ENCODE assay signal across 18 cellular contexts in the genomic region with DNA sequence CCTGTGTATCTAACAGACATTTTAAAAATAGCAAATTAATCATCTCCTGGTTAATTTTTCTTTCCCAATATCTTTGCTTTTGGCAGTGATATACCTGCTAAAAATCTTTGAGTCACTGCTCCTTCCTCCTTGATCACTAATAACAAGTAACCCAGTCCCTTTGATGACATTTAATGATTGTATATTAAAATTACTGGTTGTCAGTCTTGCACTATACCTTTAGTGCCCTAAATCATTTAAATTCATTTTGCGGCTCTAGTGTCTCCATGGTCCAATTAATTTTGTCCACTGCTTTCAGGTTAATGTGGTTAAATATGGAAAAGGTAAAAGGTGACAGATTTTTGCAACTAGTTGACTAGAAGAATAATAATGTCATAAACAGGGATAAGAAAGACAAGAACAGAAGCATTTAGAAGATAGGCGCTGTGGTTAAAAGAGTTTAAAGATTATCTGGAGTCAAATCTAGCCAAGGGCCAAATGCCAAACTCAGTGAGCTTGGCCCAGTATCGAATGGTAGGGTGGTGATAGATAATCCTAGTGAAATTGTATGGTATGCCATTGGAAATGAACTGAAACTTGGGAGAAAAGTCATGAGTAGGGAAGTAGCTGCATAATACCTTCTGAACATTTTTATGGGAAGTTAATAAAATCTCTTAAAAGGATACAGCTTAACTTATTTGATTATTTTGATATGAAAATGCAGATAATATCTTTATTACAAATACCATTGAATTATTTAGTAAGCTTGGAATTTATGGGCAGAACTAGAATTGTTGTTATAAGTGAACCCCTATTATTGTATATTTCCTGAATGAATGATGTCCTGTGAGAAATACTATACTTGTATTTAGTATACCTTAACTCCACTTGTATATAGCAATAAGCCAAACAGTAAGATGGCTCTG.
DNase-seq lines count a peak whose midpoint lies in the region; ATAC-seq, FAIRE-seq and TF ChIP-seq lines count a peak whose summit lies in the region.
"Had no signal": no experiment of that assay in that cellular context is flagged by ENCODE, and none has a peak within 500 bp of the region (broad histone marks: within the 10 kb centered on the region; RNA-seq: fewer than 3 reads in every experiment).

No MANE protein-coding gene starts in this region.

- in situ Hi-C loops in GM13976 (cut with MboI; ENCODE audit: low sequenced_read_pairs, unreplicated experiment): no loop called here

- intact Hi-C loops in activated T-helper 2 cell treated with anti-CD3 and anti-CD28 coated beads, Interferon-gamma antibody, Interleukin-2, Interleukin-4, amounts not matched to agents 10 μg/mL and 5 μg/mL and 100 μg/mL, durations not matched to agents 14 hours and 24 hours and 36 hours (cut with micrococcal nuclease): loop anchor here (5.0 kb wide), 1 partner anchor 135 kb away; no protein-coding TSS in a partner anchor
- intact Hi-C loops in natural killer cell (cut with micrococcal nuclease): no loop called here

- DNase-seq in GM12892 (ENCODE audit: insufficient read length) (no peak), HTR-8/SVneo (ENCODE audit: insufficient read length, low spot score) (no peak), natural killer cell (no peak), GF-D8 (lab: John Stamatoyannopoulos, UW) (no peak), GM13976 (ENCODE audit: low spot score) (no peak)
- no peak for DNase-seq in activated T-helper 2 cell treated with anti-CD3 and anti-CD28 coated beads, Interferon-gamma antibody, Interleukin-2, Interleukin-4, amounts not matched to agents 10 μg/mL and 5 μg/mL and 100 μg/mL, durations not matched to agents 14 hours and 24 hours and 36 hours (ENCODE audit: low spot score)
- DNase-seq: activated CD4-positive, alpha-beta memory T cell treated with anti-CD3 and anti-CD28 coated beads, Interleukin-2, amount 10 ng/mL, durations not matched to agents 7 days and 5 days; activated effector memory CD4-positive, alpha-beta T cell treated with Interleukin-2 at 50 U/mL for 16 hours; cortex of kidney; GOT3; KBM-7; NCI-H1105; NCI-H2107; NCI-H526 treated with DMSO at 0.1 percent for 48 hours; pancreas; stimulated activated CD4-positive, alpha-beta T cell treated with anti-CD3 and anti-CD28 coated beads, Interleukin-4, amount 100 ng/mL, for 24 hours; tibial artery had no signal

- ATAC-seq in natural killer cell: no peak
- ATAC-seq in GM21367 (IDR thresholded peaks at IDR 0.05; ENCODE audit: unreplicated experiment): no peak
- ATAC-seq: pancreas had no signal

- H3K27me3 Mint-ChIP-seq in activated T-helper 2 cell treated with anti-CD3 and anti-CD28 coated beads, Interferon-gamma antibody, Interleukin-2, Interleukin-4, amounts not matched to agents 10 μg/mL and 5 μg/mL and 100 μg/mL, durations not matched to agents 14 hours and 24 hours and 36 hours (ENCODE audit: low read depth): no peaks in the 10 kb centered on the region
- no peaks in the 10 kb centered on the region for H3K27me3 Mint-ChIP-seq in natural killer cell (ENCODE audit: low read depth in 2 of 2)
- H3K27me3 Mint-ChIP-seq: activated CD4-positive, alpha-beta memory T cell treated with anti-CD3 and anti-CD28 coated beads, Interleukin-2, amount 10 ng/mL, durations not matched to agents 7 days and 5 days had no signal

- TF ChIP-seq CTCF in natural killer cell (IDR thresholded peaks at IDR 0.05): no peak
- TF ChIP-seq CTCF in GM13976 (IDR thresholded peaks at IDR 0.05; ENCODE audit: borderline replicate concordance, control extremely low read depth, extremely low read depth, insufficient read depth, missing control alignments): no peak

- no peak overlapping the region for H3K4me3 Mint-ChIP-seq in activated T-helper 2 cell treated with anti-CD3 and anti-CD28 coated beads, Interferon-gamma antibody, Interleukin-2, Interleukin-4, amounts not matched to agents 10 μg/mL and 5 μg/mL and 100 μg/mL, durations not matched to agents 14 hours and 24 hours and 36 hours (ENCODE audit: low read depth)
- H3K4me3 Mint-ChIP-seq in natural killer cell: no peak overlapping the region
- H3K4me3 Mint-ChIP-seq: activated CD4-positive, alpha-beta memory T cell treated with anti-CD3 and anti-CD28 coated beads, Interleukin-2, amount 10 ng/mL, durations not matched to agents 7 days and 5 days had no signal

- peak overlapping the region; percentile 82 for H3K27ac Mint-ChIP-seq in activated T-helper 2 cell treated with anti-CD3 and anti-CD28 coated beads, Interferon-gamma antibody, Interleukin-2, Interleukin-4, amounts not matched to agents 10 μg/mL and 5 μg/mL and 100 μg/mL, durations not matched to agents 14 hours and 24 hours and 36 hours
- H3K27ac Mint-ChIP-seq in natural killer cell: peak overlapping the region; percentile 5 to 56
- H3K27ac Mint-ChIP-seq: activated CD4-positive, alpha-beta memory T cell treated with anti-CD3 and anti-CD28 coated beads, Interleukin-2, amount 10 ng/mL, durations not matched to agents 7 days and 5 days had no signal

- H3K36me3 Mint-ChIP-seq in activated T-helper 2 cell treated with anti-CD3 and anti-CD28 coated beads, Interferon-gamma antibody, Interleukin-2, Interleukin-4, amounts not matched to agents 10 μg/mL and 5 μg/mL and 100 μg/mL, durations not matched to agents 14 hours and 24 hours and 36 hours (ENCODE audit: low read depth): peaks cover 65% of the 10 kb centered on the region
- H3K36me3 Mint-ChIP-seq in natural killer cell: peaks cover 10% of the 10 kb centered on the region

- H3K9me3 Mint-ChIP-seq in activated T-helper 2 cell treated with anti-CD3 and anti-CD28 coated beads, Interferon-gamma antibody, Interleukin-2, Interleukin-4, amounts not matched to agents 10 μg/mL and 5 μg/mL and 100 μg/mL, durations not matched to agents 14 hours and 24 hours and 36 hours: peaks cover 17% of the 10 kb centered on the region
- no peaks in the 10 kb centered on the region for H3K9me3 Mint-ChIP-seq in natural killer cell

- FAIRE-seq in GM12892 (lab: Jason Lieb, UNC) (peak; percentile 42), HTR-8/SVneo (lab: Jason Lieb, UNC) (peak; percentile 90)
- FAIRE-seq: pancreas had no signal

- peaks cover 29% of the 10 kb centered on the region for H3K4me1 Mint-ChIP-seq in activated T-helper 2 cell treated with anti-CD3 and anti-CD28 coated beads, Interferon-gamma antibody, Interleukin-2, Interleukin-4, amounts not matched to agents 10 μg/mL and 5 μg/mL and 100 μg/mL, durations not matched to agents 14 hours and 24 hours and 36 hours (ENCODE audit: low read depth)
- peaks cover 12 to 14% of the 10 kb centered on the region in 2 donors for H3K4me1 Mint-ChIP-seq in natural killer cell

- no peak for TF ChIP-seq POLR2A in GM12892 (IDR thresholded peaks at IDR 0.05; ENCODE audit: low read depth, low read length)
